Comparison of ENCODE assay signal across 8 cellular contexts in the genomic region with DNA sequence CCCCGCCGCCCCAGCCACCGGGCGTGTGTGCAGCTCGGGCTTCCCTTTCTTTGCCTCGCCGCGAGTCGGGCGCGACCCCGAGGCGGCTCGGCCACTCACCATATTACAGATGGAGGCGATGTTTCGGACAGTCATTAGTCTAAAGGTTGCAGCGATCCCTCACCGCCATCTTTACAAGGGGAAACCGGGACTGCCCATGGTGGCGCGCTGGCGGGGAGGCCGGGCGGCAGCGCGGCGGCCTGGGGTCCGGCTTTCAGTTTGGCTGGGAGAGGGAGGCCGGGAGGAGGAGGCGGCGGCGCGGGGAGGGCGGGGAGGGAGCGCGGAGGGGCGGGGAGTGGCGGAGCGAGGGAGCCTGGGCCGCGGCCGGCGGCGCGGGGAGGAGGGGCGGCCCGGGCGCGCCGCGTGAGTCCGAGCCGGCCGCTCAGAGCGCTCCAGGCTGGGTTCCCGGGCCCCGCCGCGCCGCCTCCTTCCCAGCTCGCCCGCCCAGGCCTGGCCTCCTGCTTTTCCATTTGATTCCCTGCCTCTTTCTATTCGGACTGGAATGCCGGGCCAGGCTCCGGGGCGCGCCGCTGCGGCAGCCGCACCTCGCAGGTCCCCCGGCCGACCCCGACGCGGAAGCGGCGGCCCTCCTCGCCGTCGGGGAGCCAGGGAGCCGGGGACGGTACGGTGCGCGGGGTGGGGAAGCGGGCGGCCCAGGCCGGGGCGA. TPM values are rescaled to one million over a fixed set of nuclear protein-coding genes. Genes with fewer than 3 reads are reported as not detected.
DNase-seq lines count a peak whose midpoint lies in the region; ATAC-seq, FAIRE-seq and TF ChIP-seq lines count a peak whose summit lies in the region.

A gene with protein sequence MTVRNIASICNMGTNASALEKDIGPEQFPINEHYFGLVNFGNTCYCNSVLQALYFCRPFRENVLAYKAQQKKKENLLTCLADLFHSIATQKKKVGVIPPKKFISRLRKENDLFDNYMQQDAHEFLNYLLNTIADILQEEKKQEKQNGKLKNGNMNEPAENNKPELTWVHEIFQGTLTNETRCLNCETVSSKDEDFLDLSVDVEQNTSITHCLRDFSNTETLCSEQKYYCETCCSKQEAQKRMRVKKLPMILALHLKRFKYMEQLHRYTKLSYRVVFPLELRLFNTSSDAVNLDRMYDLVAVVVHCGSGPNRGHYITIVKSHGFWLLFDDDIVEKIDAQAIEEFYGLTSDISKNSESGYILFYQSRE (minus strand): TSS at position 286 of the 706 bp plus-strand sequence. CDS start 151 bp downstream, at position 135.

- H3K4me1 ChIP-seq in Panc1 (ENCODE audit: control insufficient read depth, insufficient read depth, low read length) (peaks cover 7% of the 10 kb centered on the region), subcutaneous abdominal adipose tissue (ENCODE audit: control insufficient read depth in 5 of 5, insufficient read depth in 5 of 5, low read length in 5 of 5) (peaks cover 1 to 36% (median 26%) of the 10 kb centered on the region in 5 donors)

- H3K27ac ChIP-seq in Panc1 (ENCODE audit: low read length), result peak within 1 kb of the TSS; percentile 70
- peak within 1 kb of the TSS; percentile 89 for H3K27ac ChIP-seq in subcutaneous abdominal adipose tissue (ENCODE audit: low read depth, low read length)

- H3K27ac Mint-ChIP-seq in natural killer cell treated with Interleukin-12 subunit alpha and Interleukin-12 subunit beta and Interleukin-15 and Interleukin-18, amount 100 ng/mL, for 72 hours, result peak within 1 kb of the TSS; percentile 64 to 82

- peak within 1 kb of the TSS; percentile 28 to 86 (median 80) for H3K9ac ChIP-seq in subcutaneous abdominal adipose tissue (ENCODE audit: low read length in 5 of 5)

- in situ Hi-C loops in Panc1 (cut with HindIII; ENCODE audit: low pct_unique_long_range_greater_than_20kb, low sequenced_read_pairs), result no loop called here

- ATAC-seq in GM19452 (IDR thresholded peaks at IDR 0.05; ENCODE audit: unreplicated experiment) (peak; percentile 81), HG03565 (IDR thresholded peaks at IDR 0.05; ENCODE audit: unreplicated experiment) (peak; percentile 62), Panc1 (peak; percentile 97)
- ATAC-seq in natural killer cell treated with Interleukin-12 subunit alpha and Interleukin-12 subunit beta and Interleukin-15 and Interleukin-18, amount 100 ng/mL, for 72 hours, result peak; percentile 94 to 96

- H3K27me3 ChIP-seq in Panc1 (ENCODE audit: control insufficient read depth, insufficient read depth, low read length) (no peaks in the 10 kb centered on the region), subcutaneous abdominal adipose tissue (ENCODE audit: control insufficient read depth in 5 of 5, insufficient read depth in 4 of 5, low read length in 5 of 5) (no peaks in the 10 kb centered on the region)

- TF ChIP-seq CTCF in D721Med (IDR thresholded peaks at IDR 0.05; ENCODE audit: insufficient read depth, missing control alignments), result no peak
- no peak for TF ChIP-seq CTCF in Panc1 (IDR thresholded peaks at IDR 0.05)
- no peak for TF ChIP-seq CTCF in fibroblast of the aortic adventitia (IDR thresholded peaks at IDR 0.05; ENCODE audit: insufficient read depth, low read length)

- POLR2A ChIA-PET in Panc1 (lab: Charles Lee), result no interaction called here

- BruUV-seq in Panc1 (replicated peaks; lab: Mats Ljungman, UMichigan), result no TSS peak

- no peaks in the 10 kb centered on the region for H3K27me3 Mint-ChIP-seq in natural killer cell treated with Interleukin-12 subunit alpha and Interleukin-12 subunit beta and Interleukin-15 and Interleukin-18, amount 100 ng/mL, for 72 hours

- H3K4me3 ChIP-seq in Panc1 (ENCODE audit: low read depth in 2 of 2, low read length in 2 of 2) (peak within 1 kb of the TSS; percentile 65 to 69), fibroblast of the aortic adventitia (ENCODE audit: low read depth, low read length) (peak within 1 kb of the TSS; percentile 76), subcutaneous abdominal adipose tissue (ENCODE audit: low read depth in 1 of 5, low read length in 5 of 5) (peak within 1 kb of the TSS; percentile 80 to 91 (median 86))

- CTCF ChIA-PET in Panc1 (lab: Charles Lee), result no interaction called here

- intact Hi-C loops in Panc1 (cut with micrococcal nuclease; ENCODE audit: unreplicated experiment), result no loop called here

- FAIRE-seq in D721Med (lab: Jason Lieb, UNC), result no peak

- H3K36me3 ChIP-seq in Panc1 (ENCODE audit: control insufficient read depth, insufficient read depth, low read length), result peaks cover 5% of the 10 kb centered on the region; the same call in 1 of the 2 replicates
- no peaks in the 10 kb centered on the region for H3K36me3 ChIP-seq in subcutaneous abdominal adipose tissue (ENCODE audit: control insufficient read depth in 5 of 5, insufficient read depth in 5 of 5, low read length in 5 of 5)

- peak within 1 kb of the TSS; percentile 89 for H3K4me3 Mint-ChIP-seq in natural killer cell treated with Interleukin-12 subunit alpha and Interleukin-12 subunit beta and Interleukin-15 and Interleukin-18, amount 100 ng/mL, for 72 hours

- peaks cover 10% of the 10 kb centered on the region for H3K36me3 Mint-ChIP-seq in natural killer cell treated with Interleukin-12 subunit alpha and Interleukin-12 subunit beta and Interleukin-15 and Interleukin-18, amount 100 ng/mL, for 72 hours

- H3K9me3 ChIP-seq in Panc1 (ENCODE audit: control insufficient read depth, insufficient read depth, low read depth, low read length), result no peaks in the 10 kb centered on the region
- H3K9me3 ChIP-seq in subcutaneous abdominal adipose tissue (ENCODE audit: control insufficient read depth in 5 of 5, low read length in 5 of 5), result peaks cover 0 to 6% (median 0%) of the 10 kb centered on the region in 5 donors

- DNase-seq in D721Med (ENCODE audit: insufficient read length, low spot score) (peak; percentile 35), Panc1 (ENCODE audit: low read depth, low spot score) (no peak), fibroblast of the aortic adventitia (ENCODE audit: low read depth) (peak; percentile 65)
- DNase-seq in activated T-helper 9 cell treated with anti-CD3 and anti-CD28 coated beads, Interleukin-2, amount 50 U/mL, for 16 hours (ENCODE audit: low read depth), result peak; percentile 38
- peak; percentile 78 for DNase-seq in natural killer cell treated with Interleukin-12 subunit alpha and Interleukin-12 subunit beta and Interleukin-15 and Interleukin-18, amount 100 ng/mL, for 72 hours (ENCODE audit: low spot score)

- H3K9me3 Mint-ChIP-seq in natural killer cell treated with Interleukin-12 subunit alpha and Interleukin-12 subunit beta and Interleukin-15 and Interleukin-18, amount 100 ng/mL, for 72 hours, result no peaks in the 10 kb centered on the region

- peaks cover 21% of the 10 kb centered on the region in 2 donors for H3K4me1 Mint-ChIP-seq in natural killer cell treated with Interleukin-12 subunit alpha and Interleukin-12 subunit beta and Interleukin-15 and Interleukin-18, amount 100 ng/mL, for 72 hours (ENCODE audit: low read depth in 2 of 2)

RNA-seq across cellular contexts. Expression of the gene that starts here (rescaled TPM):
- total RNA-seq in Panc1 (2021; ENCODE audit: unreplicated experiment) (15.5 TPM), fibroblast of the aortic adventitia (ENCODE audit: low replicate concordance) (9.8 and 12.7 TPM in 2 replicates)
- polyA plus RNA-seq in Panc1 (2012; ENCODE audit: insufficient read length), result 7.2 TPM
- 10 to 100 TPM in 1 of 2 donors, 1 to 10 TPM in 1; 9.1 to 15.7 TPM for total RNA-seq in natural killer cell treated with Interleukin-12 subunit alpha and Interleukin-12 subunit beta and Interleukin-15 and Interleukin-18, amount 100 ng/mL, for 72 hours
